ENCODE assay signal across 24 cellular contexts in the genomic region with DNA sequence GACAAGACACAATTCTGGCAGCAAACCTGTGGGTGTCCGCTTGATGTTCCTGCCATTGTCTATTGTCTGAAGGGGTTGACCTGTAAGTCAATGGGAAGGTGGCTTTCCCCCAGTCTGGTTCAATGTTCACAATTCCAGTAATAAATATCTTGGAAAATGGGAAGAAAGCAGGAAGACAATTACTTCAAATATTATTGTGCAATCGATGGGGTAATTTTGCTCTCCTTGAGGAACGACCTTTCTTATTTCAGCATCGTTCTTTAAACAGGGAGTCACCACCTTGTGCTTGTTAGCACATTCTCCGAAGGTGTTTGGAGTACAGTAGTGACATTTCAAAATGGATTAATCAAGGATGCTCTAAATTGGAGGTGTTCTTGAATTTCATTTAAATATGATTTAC.
"Had no signal": no experiment of that assay in that cellular context is flagged by ENCODE, and none has a peak within 500 bp of the region (broad histone marks: within the 10 kb centered on the region; RNA-seq: fewer than 3 reads in every experiment).

No MANE protein-coding gene starts in this region.

- H3K27me3 ChIP-seq: MG63 had no signal

- FAIRE-seq: bronchial epithelial cell had no signal

- H3K36me3 ChIP-seq: MG63 had no signal

- H3K27ac ChIP-seq: SK-N-MC, VCaP had no signal

- H3K9me3 ChIP-seq: MG63 had no signal

- DNase-seq: activated CD4-positive, alpha-beta T cell treated with anti-CD3 and anti-CD28 coated beads for 4 hours; activated CD4-positive, CD25-positive, alpha-beta regulatory T cell; activated CD8-positive, alpha-beta memory T cell treated with anti-CD3 and anti-CD28 coated beads, Interleukin-2, amount 50 U/mL, for 48 hours; activated CD8-positive, alpha-beta T cell treated with anti-CD3 and anti-CD28 coated beads, Interleukin-2, amount 10 ng/mL, durations not matched to agents 7 days and 5 days; activated effector memory CD4-positive, alpha-beta T cell treated with Interleukin-2 at 50 U/mL for 16 hours; activated naive CD4-positive, alpha-beta T cell; activated T-cell treated with anti-CD3 and anti-CD28 coated beads, Interleukin-2, amount 50 U/mL, for 1 hour; aorta; central memory CD4-positive, alpha-beta T cell; KG1; MG63; NCI-H1048; NCI-H146; NCI-H187 treated with DMSO at 0.1 percent for 48 hours; NCI-H2107; NCI-H2171 treated with DMSO at 0.1 percent for 48 hours; NCI-H226; NCI-H526; NCI-H82; T-helper 1 cell had no signal

- ATAC-seq: activated CD8-positive, alpha-beta T cell treated with anti-CD3 and anti-CD28 coated beads, Interleukin-2, amount 10 ng/mL, durations not matched to agents 7 days and 5 days; Right ventricle myocardium inferior had no signal

- H3K4me3 ChIP-seq: MG63, SK-N-MC had no signal
